Comparison of ENCODE assay signal across 4 cellular contexts in genomic region chr1:16626409-16626983, GRCh38. TPM values are rescaled to one million over a fixed set of nuclear protein-coding genes. Genes with fewer than 3 reads are reported as not detected.
"Had no signal": no experiment of that assay in that cellular context is flagged by ENCODE, and none has a peak within 500 bp of the region (broad histone marks: within the 10 kb centered on the region; RNA-seq: fewer than 3 reads in every experiment).

No MANE protein-coding gene starts in this region.

RNA-seq across cellular contexts. Expression of gene RNU1-3, which starts 40.3 kb away (rescaled TPM):
- polyA plus RNA-seq: adipose tissue, aorta, hepatocyte, thymus had no signal
